1 cellular context compared by ENCODE assay signal in the genomic region with DNA sequence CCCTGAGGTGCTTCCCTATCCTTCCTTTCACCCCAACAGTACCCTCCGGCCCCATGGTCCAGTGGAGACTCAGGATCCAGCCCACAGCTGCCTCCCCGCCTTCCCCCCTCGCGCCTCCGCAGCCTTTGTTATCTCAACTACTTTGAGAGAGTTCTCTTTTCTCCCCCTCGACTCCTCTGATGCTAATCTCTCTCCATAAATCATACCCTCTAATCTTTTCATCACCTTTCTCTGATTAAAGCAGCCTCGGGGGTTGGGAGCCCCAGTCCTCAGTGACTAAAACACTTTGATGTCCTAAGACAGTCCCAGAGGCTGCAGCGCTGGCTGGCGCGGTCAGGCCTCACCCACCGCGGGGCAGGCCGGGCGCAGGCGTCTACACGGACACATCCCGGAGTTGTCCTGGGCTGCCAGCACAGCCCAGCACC.
TF ChIP-seq lines count a peak whose summit lies in the region.

No MANE protein-coding gene starts in this region.

TF ChIP-seq in HEK293, 187 proteins besides CTCF, POLR2A, EP300 and RAD21 (continued from another document):
- TF ChIP-seq, protein P1, sequence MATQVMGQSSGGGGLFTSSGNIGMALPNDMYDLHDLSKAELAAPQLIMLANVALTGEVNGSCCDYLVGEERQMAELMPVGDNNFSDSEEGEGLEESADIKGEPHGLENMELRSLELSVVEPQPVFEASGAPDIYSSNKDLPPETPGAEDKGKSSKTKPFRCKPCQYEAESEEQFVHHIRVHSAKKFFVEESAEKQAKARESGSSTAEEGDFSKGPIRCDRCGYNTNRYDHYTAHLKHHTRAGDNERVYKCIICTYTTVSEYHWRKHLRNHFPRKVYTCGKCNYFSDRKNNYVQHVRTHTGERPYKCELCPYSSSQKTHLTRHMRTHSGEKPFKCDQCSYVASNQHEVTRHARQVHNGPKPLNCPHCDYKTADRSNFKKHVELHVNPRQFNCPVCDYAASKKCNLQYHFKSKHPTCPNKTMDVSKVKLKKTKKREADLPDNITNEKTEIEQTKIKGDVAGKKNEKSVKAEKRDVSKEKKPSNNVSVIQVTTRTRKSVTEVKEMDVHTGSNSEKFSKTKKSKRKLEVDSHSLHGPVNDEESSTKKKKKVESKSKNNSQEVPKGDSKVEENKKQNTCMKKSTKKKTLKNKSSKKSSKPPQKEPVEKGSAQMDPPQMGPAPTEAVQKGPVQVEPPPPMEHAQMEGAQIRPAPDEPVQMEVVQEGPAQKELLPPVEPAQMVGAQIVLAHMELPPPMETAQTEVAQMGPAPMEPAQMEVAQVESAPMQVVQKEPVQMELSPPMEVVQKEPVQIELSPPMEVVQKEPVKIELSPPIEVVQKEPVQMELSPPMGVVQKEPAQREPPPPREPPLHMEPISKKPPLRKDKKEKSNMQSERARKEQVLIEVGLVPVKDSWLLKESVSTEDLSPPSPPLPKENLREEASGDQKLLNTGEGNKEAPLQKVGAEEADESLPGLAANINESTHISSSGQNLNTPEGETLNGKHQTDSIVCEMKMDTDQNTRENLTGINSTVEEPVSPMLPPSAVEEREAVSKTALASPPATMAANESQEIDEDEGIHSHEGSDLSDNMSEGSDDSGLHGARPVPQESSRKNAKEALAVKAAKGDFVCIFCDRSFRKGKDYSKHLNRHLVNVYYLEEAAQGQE (tag by site-specific recombination; IDR thresholded peaks at IDR 0.05), result no peak
- TF ChIP-seq, protein P2, sequence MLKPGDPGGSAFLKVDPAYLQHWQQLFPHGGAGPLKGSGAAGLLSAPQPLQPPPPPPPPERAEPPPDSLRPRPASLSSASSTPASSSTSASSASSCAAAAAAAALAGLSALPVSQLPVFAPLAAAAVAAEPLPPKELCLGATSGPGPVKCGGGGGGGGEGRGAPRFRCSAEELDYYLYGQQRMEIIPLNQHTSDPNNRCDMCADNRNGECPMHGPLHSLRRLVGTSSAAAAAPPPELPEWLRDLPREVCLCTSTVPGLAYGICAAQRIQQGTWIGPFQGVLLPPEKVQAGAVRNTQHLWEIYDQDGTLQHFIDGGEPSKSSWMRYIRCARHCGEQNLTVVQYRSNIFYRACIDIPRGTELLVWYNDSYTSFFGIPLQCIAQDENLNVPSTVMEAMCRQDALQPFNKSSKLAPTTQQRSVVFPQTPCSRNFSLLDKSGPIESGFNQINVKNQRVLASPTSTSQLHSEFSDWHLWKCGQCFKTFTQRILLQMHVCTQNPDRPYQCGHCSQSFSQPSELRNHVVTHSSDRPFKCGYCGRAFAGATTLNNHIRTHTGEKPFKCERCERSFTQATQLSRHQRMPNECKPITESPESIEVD (tag by site-specific recombination; IDR thresholded peaks at IDR 0.05), result peak; percentile 67
- TF ChIP-seq TCF7L2 (IDR thresholded peaks at IDR 0.05; ENCODE audit: borderline replicate concordance, low read depth, low read length) (peak; percentile 100), ZNF707 (tag by site-specific recombination; IDR thresholded peaks at IDR 0.05) (no peak), ZNF558 (tag by site-specific recombination; IDR thresholded peaks at IDR 0.05) (no peak), WT1 (tag by site-specific recombination; IDR thresholded peaks at IDR 0.05) (peak; percentile 51; the same call in 1 of the 2 replicates), ZNF623 (tag by site-specific recombination; IDR thresholded peaks at IDR 0.05) (no peak), PRDM1 (tag by site-specific recombination; IDR thresholded peaks at IDR 0.05) (no peak), ZNF133 (tag by site-specific recombination; IDR thresholded peaks at IDR 0.05) (no peak), ZNF624 (tag by site-specific recombination; IDR thresholded peaks at IDR 0.05) (peak; percentile 20; the same call in 1 of the 2 replicates), ZNF19 (tag by site-specific recombination; IDR thresholded peaks at IDR 0.05; ENCODE audit: low read depth) (no peak), ZNF530 (tag by site-specific recombination; IDR thresholded peaks at IDR 0.05; ENCODE audit: low read depth) (no peak), ZNF266 (tag by site-specific recombination; IDR thresholded peaks at IDR 0.05; ENCODE audit: low read depth) (no peak), OVOL3 (tag by site-specific recombination; IDR thresholded peaks at IDR 0.05) (no peak), ZNF324 (tag by site-specific recombination; IDR thresholded peaks at IDR 0.05) (peak; percentile 86), HOXC10 (CRISPR knock-in tag; IDR thresholded peaks at IDR 0.05) (no peak), ZNF76 (tag by site-specific recombination; IDR thresholded peaks at IDR 0.05; ENCODE audit: borderline replicate concordance, low read depth) (no peak), FEZF1 (tag by site-specific recombination; IDR thresholded peaks at IDR 0.05) (peak; percentile 57), ZNF366 (tag by site-specific recombination; conservative IDR thresholded peaks at IDR 0.05) (peak; percentile 42; the same call in 1 of the 2 replicates)
- TF ChIP-seq, protein P3, sequence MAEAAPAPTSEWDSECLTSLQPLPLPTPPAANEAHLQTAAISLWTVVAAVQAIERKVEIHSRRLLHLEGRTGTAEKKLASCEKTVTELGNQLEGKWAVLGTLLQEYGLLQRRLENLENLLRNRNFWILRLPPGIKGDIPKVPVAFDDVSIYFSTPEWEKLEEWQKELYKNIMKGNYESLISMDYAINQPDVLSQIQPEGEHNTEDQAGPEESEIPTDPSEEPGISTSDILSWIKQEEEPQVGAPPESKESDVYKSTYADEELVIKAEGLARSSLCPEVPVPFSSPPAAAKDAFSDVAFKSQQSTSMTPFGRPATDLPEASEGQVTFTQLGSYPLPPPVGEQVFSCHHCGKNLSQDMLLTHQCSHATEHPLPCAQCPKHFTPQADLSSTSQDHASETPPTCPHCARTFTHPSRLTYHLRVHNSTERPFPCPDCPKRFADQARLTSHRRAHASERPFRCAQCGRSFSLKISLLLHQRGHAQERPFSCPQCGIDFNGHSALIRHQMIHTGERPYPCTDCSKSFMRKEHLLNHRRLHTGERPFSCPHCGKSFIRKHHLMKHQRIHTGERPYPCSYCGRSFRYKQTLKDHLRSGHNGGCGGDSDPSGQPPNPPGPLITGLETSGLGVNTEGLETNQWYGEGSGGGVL (tag by site-specific recombination; IDR thresholded peaks at IDR 0.05), result peak; percentile 95
- TF ChIP-seq, protein P4, sequence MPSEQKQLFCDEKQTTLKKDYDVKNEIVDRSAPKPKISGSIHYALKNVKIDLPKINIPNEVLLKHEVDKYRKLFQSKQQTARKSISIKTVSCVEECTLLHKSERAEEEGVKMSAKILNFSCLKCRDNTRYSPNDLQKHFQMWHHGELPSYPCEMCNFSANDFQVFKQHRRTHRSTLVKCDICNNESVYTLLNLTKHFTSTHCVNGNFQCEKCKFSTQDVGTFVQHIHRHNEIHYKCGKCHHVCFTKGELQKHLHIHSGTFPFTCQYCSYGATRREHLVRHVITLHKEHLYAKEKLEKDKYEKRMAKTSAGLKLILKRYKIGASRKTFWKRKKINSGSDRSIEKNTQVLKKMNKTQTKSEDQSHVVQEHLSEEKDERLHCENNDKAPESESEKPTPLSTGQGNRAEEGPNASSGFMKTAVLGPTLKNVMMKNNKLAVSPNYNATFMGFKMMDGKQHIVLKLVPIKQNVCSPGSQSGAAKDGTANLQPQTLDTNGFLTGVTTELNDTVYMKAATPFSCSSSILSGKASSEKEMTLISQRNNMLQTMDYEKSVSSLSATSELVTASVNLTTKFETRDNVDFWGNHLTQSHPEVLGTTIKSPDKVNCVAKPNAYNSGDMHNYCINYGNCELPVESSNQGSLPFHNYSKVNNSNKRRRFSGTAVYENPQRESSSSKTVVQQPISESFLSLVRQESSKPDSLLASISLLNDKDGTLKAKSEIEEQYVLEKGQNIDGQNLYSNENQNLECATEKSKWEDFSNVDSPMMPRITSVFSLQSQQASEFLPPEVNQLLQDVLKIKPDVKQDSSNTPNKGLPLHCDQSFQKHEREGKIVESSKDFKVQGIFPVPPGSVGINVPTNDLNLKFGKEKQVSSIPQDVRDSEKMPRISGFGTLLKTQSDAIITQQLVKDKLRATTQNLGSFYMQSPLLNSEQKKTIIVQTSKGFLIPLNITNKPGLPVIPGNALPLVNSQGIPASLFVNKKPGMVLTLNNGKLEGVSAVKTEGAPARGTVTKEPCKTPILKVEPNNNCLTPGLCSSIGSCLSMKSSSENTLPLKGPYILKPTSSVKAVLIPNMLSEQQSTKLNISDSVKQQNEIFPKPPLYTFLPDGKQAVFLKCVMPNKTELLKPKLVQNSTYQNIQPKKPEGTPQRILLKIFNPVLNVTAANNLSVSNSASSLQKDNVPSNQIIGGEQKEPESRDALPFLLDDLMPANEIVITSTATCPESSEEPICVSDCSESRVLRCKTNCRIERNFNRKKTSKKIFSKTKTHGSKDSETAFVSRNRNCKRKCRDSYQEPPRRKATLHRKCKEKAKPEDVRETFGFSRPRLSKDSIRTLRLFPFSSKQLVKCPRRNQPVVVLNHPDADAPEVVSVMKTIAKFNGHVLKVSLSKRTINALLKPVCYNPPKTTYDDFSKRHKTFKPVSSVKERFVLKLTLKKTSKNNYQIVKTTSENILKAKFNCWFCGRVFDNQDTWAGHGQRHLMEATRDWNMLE (tag by site-specific recombination; conservative IDR thresholded peaks at IDR 0.05; ENCODE audit: low read depth), result no peak
- TF ChIP-seq, protein P5, sequence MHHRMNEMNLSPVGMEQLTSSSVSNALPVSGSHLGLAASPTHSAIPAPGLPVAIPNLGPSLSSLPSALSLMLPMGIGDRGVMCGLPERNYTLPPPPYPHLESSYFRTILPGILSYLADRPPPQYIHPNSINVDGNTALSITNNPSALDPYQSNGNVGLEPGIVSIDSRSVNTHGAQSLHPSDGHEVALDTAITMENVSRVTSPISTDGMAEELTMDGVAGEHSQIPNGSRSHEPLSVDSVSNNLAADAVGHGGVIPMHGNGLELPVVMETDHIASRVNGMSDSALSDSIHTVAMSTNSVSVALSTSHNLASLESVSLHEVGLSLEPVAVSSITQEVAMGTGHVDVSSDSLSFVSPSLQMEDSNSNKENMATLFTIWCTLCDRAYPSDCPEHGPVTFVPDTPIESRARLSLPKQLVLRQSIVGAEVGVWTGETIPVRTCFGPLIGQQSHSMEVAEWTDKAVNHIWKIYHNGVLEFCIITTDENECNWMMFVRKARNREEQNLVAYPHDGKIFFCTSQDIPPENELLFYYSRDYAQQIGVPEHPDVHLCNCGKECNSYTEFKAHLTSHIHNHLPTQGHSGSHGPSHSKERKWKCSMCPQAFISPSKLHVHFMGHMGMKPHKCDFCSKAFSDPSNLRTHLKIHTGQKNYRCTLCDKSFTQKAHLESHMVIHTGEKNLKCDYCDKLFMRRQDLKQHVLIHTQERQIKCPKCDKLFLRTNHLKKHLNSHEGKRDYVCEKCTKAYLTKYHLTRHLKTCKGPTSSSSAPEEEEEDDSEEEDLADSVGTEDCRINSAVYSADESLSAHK (tag by site-specific recombination; IDR thresholded peaks at IDR 0.05), result no peak
- TF ChIP-seq, protein P6, sequence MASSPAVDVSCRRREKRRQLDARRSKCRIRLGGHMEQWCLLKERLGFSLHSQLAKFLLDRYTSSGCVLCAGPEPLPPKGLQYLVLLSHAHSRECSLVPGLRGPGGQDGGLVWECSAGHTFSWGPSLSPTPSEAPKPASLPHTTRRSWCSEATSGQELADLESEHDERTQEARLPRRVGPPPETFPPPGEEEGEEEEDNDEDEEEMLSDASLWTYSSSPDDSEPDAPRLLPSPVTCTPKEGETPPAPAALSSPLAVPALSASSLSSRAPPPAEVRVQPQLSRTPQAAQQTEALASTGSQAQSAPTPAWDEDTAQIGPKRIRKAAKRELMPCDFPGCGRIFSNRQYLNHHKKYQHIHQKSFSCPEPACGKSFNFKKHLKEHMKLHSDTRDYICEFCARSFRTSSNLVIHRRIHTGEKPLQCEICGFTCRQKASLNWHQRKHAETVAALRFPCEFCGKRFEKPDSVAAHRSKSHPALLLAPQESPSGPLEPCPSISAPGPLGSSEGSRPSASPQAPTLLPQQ (tag by site-specific recombination; IDR thresholded peaks at IDR 0.05), result peak; percentile 40; the same call in 1 of the 2 replicates
- TF ChIP-seq, protein P7, sequence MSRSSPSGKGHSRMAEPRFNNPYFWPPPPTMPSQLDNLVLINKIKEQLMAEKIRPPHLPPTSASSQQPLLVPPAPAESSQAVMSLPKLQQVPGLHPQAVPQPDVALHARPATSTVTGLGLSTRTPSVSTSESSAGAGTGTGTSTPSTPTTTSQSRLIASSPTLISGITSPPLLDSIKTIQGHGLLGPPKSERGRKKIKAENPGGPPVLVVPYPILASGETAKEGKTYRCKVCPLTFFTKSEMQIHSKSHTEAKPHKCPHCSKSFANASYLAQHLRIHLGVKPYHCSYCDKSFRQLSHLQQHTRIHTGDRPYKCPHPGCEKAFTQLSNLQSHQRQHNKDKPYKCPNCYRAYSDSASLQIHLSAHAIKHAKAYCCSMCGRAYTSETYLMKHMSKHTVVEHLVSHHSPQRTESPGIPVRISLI (tag by site-specific recombination; IDR thresholded peaks at IDR 0.05), result no peak
- TF ChIP-seq, protein P8, sequence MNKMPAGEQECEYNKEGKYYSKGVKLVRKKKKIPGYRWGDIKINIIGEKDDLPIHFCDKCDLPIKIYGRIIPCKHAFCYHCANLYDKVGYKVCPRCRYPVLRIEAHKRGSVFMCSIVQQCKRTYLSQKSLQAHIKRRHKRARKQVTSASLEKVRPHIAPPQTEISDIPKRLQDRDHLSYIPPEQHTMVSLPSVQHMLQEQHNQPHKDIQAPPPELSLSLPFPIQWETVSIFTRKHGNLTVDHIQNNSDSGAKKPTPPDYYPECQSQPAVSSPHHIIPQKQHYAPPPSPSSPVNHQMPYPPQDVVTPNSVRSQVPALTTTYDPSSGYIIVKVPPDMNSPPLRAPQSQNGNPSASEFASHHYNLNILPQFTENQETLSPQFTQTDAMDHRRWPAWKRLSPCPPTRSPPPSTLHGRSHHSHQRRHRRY (tag by site-specific recombination; IDR thresholded peaks at IDR 0.05), result 0 out of 2 replicates have a peak, but pooled peaks have one; percentile 50
- TF ChIP-seq, protein P9, sequence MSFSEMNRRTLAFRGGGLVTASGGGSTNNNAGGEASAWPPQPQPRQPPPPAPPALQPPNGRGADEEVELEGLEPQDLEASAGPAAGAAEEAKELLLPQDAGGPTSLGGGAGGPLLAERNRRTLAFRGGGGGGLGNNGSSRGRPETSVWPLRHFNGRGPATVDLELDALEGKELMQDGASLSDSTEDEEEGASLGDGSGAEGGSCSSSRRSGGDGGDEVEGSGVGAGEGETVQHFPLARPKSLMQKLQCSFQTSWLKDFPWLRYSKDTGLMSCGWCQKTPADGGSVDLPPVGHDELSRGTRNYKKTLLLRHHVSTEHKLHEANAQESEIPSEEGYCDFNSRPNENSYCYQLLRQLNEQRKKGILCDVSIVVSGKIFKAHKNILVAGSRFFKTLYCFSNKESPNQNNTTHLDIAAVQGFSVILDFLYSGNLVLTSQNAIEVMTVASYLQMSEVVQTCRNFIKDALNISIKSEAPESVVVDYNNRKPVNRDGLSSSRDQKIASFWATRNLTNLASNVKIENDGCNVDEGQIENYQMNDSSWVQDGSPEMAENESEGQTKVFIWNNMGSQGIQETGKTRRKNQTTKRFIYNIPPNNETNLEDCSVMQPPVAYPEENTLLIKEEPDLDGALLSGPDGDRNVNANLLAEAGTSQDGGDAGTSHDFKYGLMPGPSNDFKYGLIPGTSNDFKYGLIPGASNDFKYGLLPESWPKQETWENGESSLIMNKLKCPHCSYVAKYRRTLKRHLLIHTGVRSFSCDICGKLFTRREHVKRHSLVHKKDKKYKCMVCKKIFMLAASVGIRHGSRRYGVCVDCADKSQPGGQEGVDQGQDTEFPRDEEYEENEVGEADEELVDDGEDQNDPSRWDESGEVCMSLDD (tag by site-specific recombination; IDR thresholded peaks at IDR 0.05), result no peak
- TF ChIP-seq, protein P10, sequence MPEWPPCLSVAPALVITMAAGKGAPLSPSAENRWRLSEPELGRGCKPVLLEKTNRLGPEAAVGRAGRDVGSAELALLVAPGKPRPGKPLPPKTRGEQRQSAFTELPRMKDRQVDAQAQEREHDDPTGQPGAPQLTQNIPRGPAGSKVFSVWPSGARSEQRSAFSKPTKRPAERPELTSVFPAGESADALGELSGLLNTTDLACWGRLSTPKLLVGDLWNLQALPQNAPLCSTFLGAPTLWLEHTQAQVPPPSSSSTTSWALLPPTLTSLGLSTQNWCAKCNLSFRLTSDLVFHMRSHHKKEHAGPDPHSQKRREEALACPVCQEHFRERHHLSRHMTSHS (tag by site-specific recombination; IDR thresholded peaks at IDR 0.05), result peak; percentile 91
